22 cellular contexts compared by ENCODE assay signal in genomic region chr4:174279433-174279832, GRCh38.
"Had no signal": no experiment of that assay in that cellular context is flagged by ENCODE, and none has a peak within 500 bp of the region (broad histone marks: within the 10 kb centered on the region; RNA-seq: fewer than 3 reads in every experiment).

No MANE protein-coding gene starts in this region.

- H3K27me3 ChIP-seq: Peyer's patch, SJCRH30 had no signal

- H3K4me3 Mint-ChIP-seq: activated CD8-positive, alpha-beta memory T cell treated with anti-CD3 and anti-CD28 coated beads, Interleukin-2, amount 10 ng/mL, durations not matched to agents 7 days and 5 days; activated T-cell treated with anti-CD3 and anti-CD28 coated beads, Interleukin-2, amount 50 U/mL, for 24 hours; T-helper 2 cell treated with Interferon-gamma antibody and Interleukin-4, amounts not matched to agents 5 μg/mL and 100 μg/mL, for 36 hours had no signal

- H3K27ac Mint-ChIP-seq: activated CD8-positive, alpha-beta memory T cell treated with anti-CD3 and anti-CD28 coated beads, Interleukin-2, amount 10 ng/mL, durations not matched to agents 7 days and 5 days; activated T-cell treated with anti-CD3 and anti-CD28 coated beads, Interleukin-2, amount 50 U/mL, for 24 hours; T-helper 2 cell treated with Interferon-gamma antibody and Interleukin-4, amounts not matched to agents 5 μg/mL and 100 μg/mL, for 36 hours had no signal

- H3K9me3 Mint-ChIP-seq: activated T-cell treated with anti-CD3 and anti-CD28 coated beads, Interleukin-2, amount 50 U/mL, for 24 hours had no signal

- H3K4me3 ChIP-seq: Peyer's patch, SJCRH30 had no signal

- H3K27me3 Mint-ChIP-seq: activated CD8-positive, alpha-beta memory T cell treated with anti-CD3 and anti-CD28 coated beads, Interleukin-2, amount 10 ng/mL, durations not matched to agents 7 days and 5 days; activated T-cell treated with anti-CD3 and anti-CD28 coated beads, Interleukin-2, amount 50 U/mL, for 24 hours had no signal

- DNase-seq: activated CD4-positive, alpha-beta T cell treated with anti-CD3 and anti-CD28 coated beads for 4 hours; activated CD4-positive, alpha-beta T cell treated with anti-CD3 and anti-CD28 coated beads, Interleukin-2, amount 50 U/mL, for 4 hours; activated CD8-positive, alpha-beta memory T cell treated with anti-CD3 and anti-CD28 coated beads, Interleukin-2, amount 10 ng/mL, durations not matched to agents 7 days and 5 days; activated effector memory CD4-positive, alpha-beta T cell treated with anti-CD3 and anti-CD28 coated beads, Interleukin-2, amount 50 U/mL, for 16 hours; activated naive CD4-positive, alpha-beta T cell treated with Interleukin-2 at 50 U/mL for 16 hours; activated T-cell treated with anti-CD3 and anti-CD28 coated beads, Interleukin-2, amount 50 U/mL, for 24 hours; cerebellar nuclear complex; Karpas-422; NCI-H1105 treated with DMSO at 0.1 percent for 48 hours; NCI-H1436 treated with DMSO at 0.1 percent for 48 hours; NCI-H187; NCI-H2081; NCI-H446; NCI-H524; Peyer's patch; Right ventricle myocardium superior; SJCRH30; SW 1271 had no signal

- H3K36me3 ChIP-seq: Peyer's patch, SJCRH30 had no signal

- ATAC-seq: activated CD4-positive, CD25-positive, alpha-beta regulatory T cell treated with anti-CD3 and anti-CD28 coated beads, Interleukin-2, amount 50 U/mL, for 24 hours; activated CD8-positive, alpha-beta memory T cell treated with anti-CD3 and anti-CD28 coated beads, Interleukin-2, amount 10 ng/mL, durations not matched to agents 7 days and 5 days; SK-N-SH treated with all-trans-retinoic acid at 6 μM for 48 hours had no signal

- H3K9me3 ChIP-seq: Peyer's patch, SJCRH30 had no signal

- H3K27ac ChIP-seq: Peyer's patch, RWPE1, SJCRH30 had no signal
